ENCODE assay signal across 9 cellular contexts in genomic region chr11:66292543-66293332, GRCh38. TPM values are rescaled to one million over a fixed set of nuclear protein-coding genes. Genes with fewer than 3 reads are reported as not detected.
DNase-seq lines count a peak whose midpoint lies in the region; ATAC-seq and FAIRE-seq lines count a peak whose summit lies in the region.
"Had no signal": no experiment of that assay in that cellular context is flagged by ENCODE, and none has a peak within 500 bp of the region (broad histone marks: within the 10 kb centered on the region; RNA-seq: fewer than 3 reads in every experiment).

No MANE protein-coding gene starts in this region.

- no peak overlapping the region for H3K27ac ChIP-seq in CD4-positive, CD25-positive, alpha-beta regulatory T cell (ENCODE audit: insufficient read depth, low read length, poor library complexity, severe bottlenecking)
- H3K27ac ChIP-seq in effector memory CD4-positive, alpha-beta T cell (ENCODE audit: insufficient read depth, low read length, poor library complexity, severe bottlenecking), result no peak overlapping the region

- no peaks in the 10 kb centered on the region for H3K9me3 ChIP-seq in CD4-positive, CD25-positive, alpha-beta regulatory T cell (ENCODE audit: control insufficient read depth in 2 of 2, low read length in 2 of 2)
- no peaks in the 10 kb centered on the region for H3K9me3 ChIP-seq in effector memory CD4-positive, alpha-beta T cell (ENCODE audit: control insufficient read depth, low read length)

- FAIRE-seq in HTR-8/SVneo (lab: Jason Lieb, UNC), result peak; percentile 98

- no peaks in the 10 kb centered on the region for H3K36me3 Mint-ChIP-seq in CD4-positive, CD25-positive, alpha-beta regulatory T cell
- H3K36me3 Mint-ChIP-seq in central memory CD8-positive, alpha-beta T cell (ENCODE audit: insufficient read depth), result peaks cover 8% of the 10 kb centered on the region
- no peaks in the 10 kb centered on the region for H3K36me3 Mint-ChIP-seq in naive thymus-derived CD8-positive, alpha-beta T cell

- no peak for ATAC-seq in CD4-positive, CD25-positive, alpha-beta regulatory T cell (ENCODE audit: low read depth in 2 of 2)
- no peak for ATAC-seq in central memory CD8-positive, alpha-beta T cell (replicated peaks; ENCODE audit: extremely low read depth, poor library complexity, severe bottlenecking)
- no peak for ATAC-seq in naive thymus-derived CD8-positive, alpha-beta T cell
- no peak for ATAC-seq in HG02981 (IDR thresholded peaks at IDR 0.05; ENCODE audit: unreplicated experiment)

- H3K4me1 ChIP-seq in CD4-positive, CD25-positive, alpha-beta regulatory T cell (ENCODE audit: control insufficient read depth, insufficient read depth, low read length, poor library complexity, severe bottlenecking), result peaks cover 31% of the 10 kb centered on the region
- peaks cover 25% of the 10 kb centered on the region for H3K4me1 ChIP-seq in effector memory CD4-positive, alpha-beta T cell (ENCODE audit: control insufficient read depth, insufficient read depth, low read length, poor library complexity, severe bottlenecking)

- peaks cover 30% of the 10 kb centered on the region for H3K27me3 Mint-ChIP-seq in CD4-positive, CD25-positive, alpha-beta regulatory T cell
- H3K27me3 Mint-ChIP-seq in central memory CD8-positive, alpha-beta T cell, result peaks cover 27% of the 10 kb centered on the region
- H3K27me3 Mint-ChIP-seq in naive thymus-derived CD8-positive, alpha-beta T cell, result peaks cover 2 to 23% (median 13%) of the 10 kb centered on the region in 5 donors

- DNase-seq in CD4-positive, CD25-positive, alpha-beta regulatory T cell, result no peak
- DNase-seq in HTR-8/SVneo (ENCODE audit: insufficient read length, low spot score) (no peak), SKM-1 treated with dmso at 0.1 percent for 144 hours (lab: John Stamatoyannopoulos, UW; ENCODE audit: unreplicated experiment) (no peak)
- no peak for DNase-seq in central memory CD8-positive, alpha-beta T cell (ENCODE audit: low spot score in 2 of 2)
- DNase-seq in naive thymus-derived CD8-positive, alpha-beta T cell, result no peak
- DNase-seq in effector memory CD4-positive, alpha-beta T cell, result no peak
- DNase-seq in activated CD4-positive, CD25-positive, alpha-beta regulatory T cell (lab: John Stamatoyannopoulos, UW), result no peak
- DNase-seq: stimulated activated CD4-positive, alpha-beta T cell treated with anti-CD3 and anti-CD28 coated beads, Interleukin-2, amount 100 ng/mL, for 24 hours had no signal

- H3K4me3 ChIP-seq in CD4-positive, CD25-positive, alpha-beta regulatory T cell (ENCODE audit: low read depth, low read length), result no peak overlapping the region
- no peak overlapping the region for H3K4me3 ChIP-seq in effector memory CD4-positive, alpha-beta T cell (ENCODE audit: insufficient read depth, low read depth, low read length, poor library complexity, severe bottlenecking)

- peaks cover 0 to 1% (median 0%) of the 10 kb centered on the region in 7 donors for H3K9me3 Mint-ChIP-seq in CD4-positive, CD25-positive, alpha-beta regulatory T cell
- H3K9me3 Mint-ChIP-seq in central memory CD8-positive, alpha-beta T cell, result no peaks in the 10 kb centered on the region
- no peaks in the 10 kb centered on the region for H3K9me3 Mint-ChIP-seq in naive thymus-derived CD8-positive, alpha-beta T cell

- no peaks in the 10 kb centered on the region for H3K36me3 ChIP-seq in CD4-positive, CD25-positive, alpha-beta regulatory T cell (ENCODE audit: control insufficient read depth, insufficient read depth, low read length)
- no peaks in the 10 kb centered on the region for H3K36me3 ChIP-seq in effector memory CD4-positive, alpha-beta T cell (ENCODE audit: control insufficient read depth, insufficient read depth, low read length)

- peak overlapping the region in 2 of 3 donors; percentile 42 to 86 for H3K27ac Mint-ChIP-seq in CD4-positive, CD25-positive, alpha-beta regulatory T cell
- H3K27ac Mint-ChIP-seq in central memory CD8-positive, alpha-beta T cell (ENCODE audit: low read depth), result no peak overlapping the region
- H3K27ac Mint-ChIP-seq in naive thymus-derived CD8-positive, alpha-beta T cell, result no peak overlapping the region

- H3K4me3 Mint-ChIP-seq in CD4-positive, CD25-positive, alpha-beta regulatory T cell, result peak overlapping the region; percentile 56 to 73 (median 60)
- peak overlapping the region; percentile 46 for H3K4me3 Mint-ChIP-seq in central memory CD8-positive, alpha-beta T cell
- H3K4me3 Mint-ChIP-seq in naive thymus-derived CD8-positive, alpha-beta T cell, result peak overlapping the region; percentile 50 to 85 (median 58)

- peaks cover 12% of the 10 kb centered on the region for H3K27me3 ChIP-seq in CD4-positive, CD25-positive, alpha-beta regulatory T cell (ENCODE audit: control insufficient read depth, insufficient read depth, low read length)
- H3K27me3 ChIP-seq in effector memory CD4-positive, alpha-beta T cell (replicated peaks; ENCODE audit: control insufficient read depth, insufficient read depth, low read length, poor library complexity, severe bottlenecking), result peaks cover 10% of the 10 kb centered on the region

- peaks cover 11 to 36% (median 17%) of the 10 kb centered on the region in 4 donors for H3K4me1 Mint-ChIP-seq in CD4-positive, CD25-positive, alpha-beta regulatory T cell
- peaks cover 22% of the 10 kb centered on the region for H3K4me1 Mint-ChIP-seq in central memory CD8-positive, alpha-beta T cell
- peaks cover 19 to 40% (median 33%) of the 10 kb centered on the region in 4 donors for H3K4me1 Mint-ChIP-seq in naive thymus-derived CD8-positive, alpha-beta T cell

- POLR2A ChIA-PET in naive thymus-derived CD8-positive, alpha-beta T cell (lab: Charles Lee), result no interaction called here

RNA-seq across cellular contexts. Expression of gene TMEM151A, which starts 1.0 kb away (rescaled TPM):
- total RNA-seq in CD4-positive, CD25-positive, alpha-beta regulatory T cell, result not detected
- not detected for polyA plus RNA-seq in CD4-positive, CD25-positive, alpha-beta regulatory T cell
- under 1 TPM in 1 of 2 experiments, not detected in 1; 0.13 TPM for total RNA-seq in naive thymus-derived CD8-positive, alpha-beta T cell
- not detected for polyA plus RNA-seq in naive thymus-derived CD8-positive, alpha-beta T cell

RNA-seq across cellular contexts. Expression of gene YIF1A, which starts 3.8 kb away (rescaled TPM):
- 29.3 TPM for total RNA-seq in CD4-positive, CD25-positive, alpha-beta regulatory T cell
- 10 to 100 TPM; 48.3 to 71.3 (median 55.3) TPM for polyA plus RNA-seq in CD4-positive, CD25-positive, alpha-beta regulatory T cell
- 10 to 100 TPM; 26.9 to 36.8 TPM for total RNA-seq in naive thymus-derived CD8-positive, alpha-beta T cell
- 10 to 100 TPM; 49.1 to 59.9 (median 53.9) TPM for polyA plus RNA-seq in naive thymus-derived CD8-positive, alpha-beta T cell

RNA-seq across cellular contexts. Expression of gene CNIH2, which starts 14.8 kb away (rescaled TPM):
- total RNA-seq in CD4-positive, CD25-positive, alpha-beta regulatory T cell, result 4.5 TPM
- not detected for polyA plus RNA-seq in CD4-positive, CD25-positive, alpha-beta regulatory T cell
- 1 to 10 TPM; 1.1 to 2.8 TPM for total RNA-seq in naive thymus-derived CD8-positive, alpha-beta T cell
- polyA plus RNA-seq in naive thymus-derived CD8-positive, alpha-beta T cell, result not detected

RNA-seq across cellular contexts. Expression of gene CD248, which starts 24.1 kb away (rescaled TPM):
- 0.30 TPM for total RNA-seq in CD4-positive, CD25-positive, alpha-beta regulatory T cell
- under 1 TPM; 0.06 to 0.11 (median 0.10) TPM for polyA plus RNA-seq in CD4-positive, CD25-positive, alpha-beta regulatory T cell
- total RNA-seq in naive thymus-derived CD8-positive, alpha-beta T cell, result 10 to 100 TPM; 37.0 to 41.3 TPM
- 100 to 1,000 TPM in 2 of 3 donors, 10 to 100 TPM in 1; 43.8 to 128 (median 114) TPM for polyA plus RNA-seq in naive thymus-derived CD8-positive, alpha-beta T cell

RNA-seq across cellular contexts. Expression of gene RAB1B, which starts 24.3 kb away (rescaled TPM):
- 79.6 TPM for total RNA-seq in CD4-positive, CD25-positive, alpha-beta regulatory T cell
- 10 to 100 TPM; 13.1 to 19.6 (median 15.1) TPM for polyA plus RNA-seq in CD4-positive, CD25-positive, alpha-beta regulatory T cell
- total RNA-seq in naive thymus-derived CD8-positive, alpha-beta T cell, result 10 to 100 TPM; 68.4 to 69.2 TPM
- polyA plus RNA-seq in naive thymus-derived CD8-positive, alpha-beta T cell, result 10 to 100 TPM; 13.1 to 16.1 (median 14.0) TPM

Comparison
In these comparisons a context has a peak if more than half of its experiments do, and no peak if none do; other contexts are left out.
1. H3K27ac Mint-ChIP-seq: peak in CD4-positive, CD25-positive, alpha-beta regulatory T cell (2 of 3); none in central memory CD8-positive, alpha-beta T cell (single experiment) and naive thymus-derived CD8-positive, alpha-beta T cell (0 of 10).
2. Peak in every context shown above with its lines, with median percentiles within 50 percentile points of each other: H3K4me3 Mint-ChIP-seq.